35 cellular contexts compared by ENCODE assay signal in the genomic region with DNA sequence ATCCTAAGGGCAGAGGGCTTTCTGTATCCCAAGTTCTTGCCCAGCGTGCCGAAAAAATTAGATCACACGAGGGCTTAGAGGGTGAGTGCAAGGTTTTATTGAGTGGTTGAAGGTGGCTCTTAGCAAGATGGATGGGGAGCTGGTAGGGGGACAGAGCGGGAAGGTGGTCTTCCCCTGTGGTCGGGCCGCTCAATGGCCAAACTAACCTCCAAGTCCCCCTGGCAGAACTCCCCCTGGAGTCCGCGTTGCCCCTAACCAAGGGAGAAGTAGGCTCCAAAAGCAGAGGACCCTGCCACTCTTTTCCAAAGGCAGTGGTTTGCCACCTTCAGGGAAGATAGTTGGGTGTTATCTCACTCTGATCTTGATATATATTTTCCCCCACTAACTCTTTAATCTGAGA.
"Had no signal": no experiment of that assay in that cellular context is flagged by ENCODE, and none has a peak within 500 bp of the region (broad histone marks: within the 10 kb centered on the region; RNA-seq: fewer than 3 reads in every experiment).

No MANE protein-coding gene starts in this region.

- H3K9me3 Mint-ChIP-seq: activated B cell treated with CpG ODN at 0.5 μM for 24 hours; activated CD4-positive, alpha-beta memory T cell treated with anti-CD3 and anti-CD28 coated beads for 36 hours; activated CD4-positive, alpha-beta T cell treated with anti-CD3 and anti-CD28 coated beads, Interleukin-2, amount 10 ng/mL, durations not matched to agents 24 days and 14 days; activated CD8-positive, alpha-beta T cell treated with anti-CD3 and anti-CD28 coated beads for 36 hours; activated naive CD8-positive, alpha-beta T cell treated with anti-CD3 and anti-CD28 coated beads for 36 hours; activated T-cell treated with anti-CD3 and anti-CD28 coated beads, Interleukin-2, amount 50 U/mL, for 4 hours; activated T-helper 1 cell treated with anti-CD3 and anti-CD28 coated beads, Interleukin-12 subunit alpha, Interleukin-12 subunit beta, Interleukin-2, Interleukin-4 antibody, amounts not matched to agents 30 ng/mL and 10 ng/mL and 1 ng/mL, durations not matched to agents 14 hours and 24 hours and 36 hours; T-helper 1 cell treated with Interleukin-12 subunit alpha and Interleukin-12 subunit beta and Interleukin-4 antibody, amounts not matched to agents 30 μg/mL and 1 μg/mL, for 36 hours; T-helper 2 cell treated with Interferon-gamma antibody and Interleukin-4, amounts not matched to agents 5 μg/mL and 100 μg/mL, for 36 hours had no signal

- H3K36me3 Mint-ChIP-seq: activated CD4-positive, alpha-beta memory T cell treated with anti-CD3 and anti-CD28 coated beads for 36 hours; activated naive CD4-positive, alpha-beta T cell treated with anti-CD3 and anti-CD28 coated beads, Interleukin-2, amount 50 U/mL, for 72 hours; activated naive CD8-positive, alpha-beta T cell treated with anti-CD3 and anti-CD28 coated beads for 36 hours had no signal

- H3K27me3 Mint-ChIP-seq: activated B cell treated with CpG ODN at 0.5 μM for 24 hours; activated CD4-positive, alpha-beta memory T cell treated with anti-CD3 and anti-CD28 coated beads for 36 hours; activated CD4-positive, alpha-beta T cell treated with anti-CD3 and anti-CD28 coated beads, Interleukin-2, amount 10 ng/mL, durations not matched to agents 24 days and 14 days; activated CD8-positive, alpha-beta T cell treated with anti-CD3 and anti-CD28 coated beads for 36 hours; activated naive CD8-positive, alpha-beta T cell treated with anti-CD3 and anti-CD28 coated beads for 36 hours; activated T-helper 17 cell treated with anti-CD3 and anti-CD28 coated beads, Interleukin-2, amount 50 U/mL, for 72 hours had no signal

- H3K27ac Mint-ChIP-seq: activated B cell treated with CpG ODN at 0.5 μM for 24 hours; activated CD4-positive, alpha-beta memory T cell treated with anti-CD3 and anti-CD28 coated beads for 36 hours; activated CD4-positive, alpha-beta T cell treated with anti-CD3 and anti-CD28 coated beads, Interleukin-2, amount 10 ng/mL, durations not matched to agents 24 days and 14 days; activated CD8-positive, alpha-beta T cell treated with anti-CD3 and anti-CD28 coated beads for 36 hours; activated naive CD4-positive, alpha-beta T cell treated with anti-CD3 and anti-CD28 coated beads, Interleukin-2, amount 50 U/mL, for 72 hours; activated naive CD8-positive, alpha-beta T cell treated with anti-CD3 and anti-CD28 coated beads for 36 hours; activated T-cell treated with anti-CD3 and anti-CD28 coated beads, Interleukin-2, amount 50 U/mL, for 72 hours; activated T-helper 1 cell treated with anti-CD3 and anti-CD28 coated beads, Interleukin-12 subunit alpha, Interleukin-12 subunit beta, Interleukin-2, Interleukin-4 antibody, amounts not matched to agents 30 ng/mL and 10 ng/mL and 1 ng/mL, durations not matched to agents 14 hours and 24 hours and 36 hours; activated T-helper 17 cell treated with anti-CD3 and anti-CD28 coated beads, Interleukin-2, amount 50 U/mL, for 72 hours; T-helper 1 cell treated with Interleukin-12 subunit alpha and Interleukin-12 subunit beta and Interleukin-4 antibody, amounts not matched to agents 30 μg/mL and 1 μg/mL, for 36 hours; T-helper 2 cell treated with Interferon-gamma antibody and Interleukin-4, amounts not matched to agents 5 μg/mL and 100 μg/mL, for 36 hours had no signal

- H3K4me3 ChIP-seq: adrenal gland, body of pancreas, breast epithelium had no signal

- H3K36me3 ChIP-seq: adrenal gland, brain microvascular endothelial cell, breast epithelium had no signal

- H3K4me1 Mint-ChIP-seq: activated B cell treated with CpG ODN at 0.5 μM for 24 hours; activated CD4-positive, alpha-beta T cell treated with anti-CD3 and anti-CD28 coated beads, Interleukin-2, amount 10 ng/mL, durations not matched to agents 24 days and 14 days; activated naive CD8-positive, alpha-beta T cell treated with anti-CD3 and anti-CD28 coated beads for 36 hours; activated T-helper 17 cell treated with anti-CD3 and anti-CD28 coated beads, Interleukin-2, amount 50 U/mL, for 72 hours had no signal

- H3K27ac ChIP-seq: adrenal gland, body of pancreas, brain microvascular endothelial cell, breast epithelium, VCaP had no signal

- H3K4me3 Mint-ChIP-seq: activated B cell treated with CpG ODN at 0.5 μM for 24 hours; activated CD4-positive, alpha-beta memory T cell treated with anti-CD3 and anti-CD28 coated beads for 36 hours; activated CD4-positive, alpha-beta T cell treated with anti-CD3 and anti-CD28 coated beads, Interleukin-2, amount 10 ng/mL, durations not matched to agents 24 days and 14 days; activated CD8-positive, alpha-beta T cell treated with anti-CD3 and anti-CD28 coated beads for 36 hours; activated naive CD8-positive, alpha-beta T cell treated with anti-CD3 and anti-CD28 coated beads for 36 hours; activated T-cell treated with anti-CD3 and anti-CD28 coated beads, Interleukin-2, amount 50 U/mL, for 4 hours; activated T-cell treated with anti-CD3 and anti-CD28 coated beads, Interleukin-2, amount 50 U/mL, for 72 hours; activated T-helper 1 cell treated with anti-CD3 and anti-CD28 coated beads, Interleukin-12 subunit alpha, Interleukin-12 subunit beta, Interleukin-2, Interleukin-4 antibody, amounts not matched to agents 30 ng/mL and 10 ng/mL and 1 ng/mL, durations not matched to agents 14 hours and 24 hours and 36 hours; activated T-helper 17 cell treated with anti-CD3 and anti-CD28 coated beads, Interleukin-2, amount 50 U/mL, for 72 hours; T-helper 1 cell treated with Interleukin-12 subunit alpha and Interleukin-12 subunit beta and Interleukin-4 antibody, amounts not matched to agents 30 μg/mL and 1 μg/mL, for 36 hours; T-helper 2 cell treated with Interferon-gamma antibody and Interleukin-4, amounts not matched to agents 5 μg/mL and 100 μg/mL, for 36 hours had no signal

- ATAC-seq: activated CD8-positive, alpha-beta T cell treated with anti-CD3 and anti-CD28 coated beads for 36 hours; activated naive CD4-positive, alpha-beta T cell treated with anti-CD3 and anti-CD28 coated beads, Interleukin-2, amount 50 U/mL, for 72 hours; activated T-cell treated with anti-CD3 and anti-CD28 coated beads, Interleukin-2, amount 50 U/mL, for 4 hours; activated T-cell treated with anti-CD3 and anti-CD28 coated beads, Interleukin-2, amount 50 U/mL, for 72 hours; activated T-helper 17 cell treated with anti-CD3 and anti-CD28 coated beads, Interleukin-2, amount 50 U/mL, for 72 hours; body of pancreas had no signal

- H3K9me3 ChIP-seq: adrenal gland, body of pancreas, breast epithelium had no signal

- H3K4me1 ChIP-seq: adrenal gland, breast epithelium had no signal

- DNase-seq: activated B cell treated with CpG ODN at 0.5 μM for 24 hours; activated CD4-positive, alpha-beta memory T cell treated with anti-CD3 and anti-CD28 coated beads for 36 hours; activated CD4-positive, alpha-beta T cell treated with anti-CD3 and anti-CD28 coated beads for 4 hours; activated CD4-positive, alpha-beta T cell treated with anti-CD3 and anti-CD28 coated beads, Interleukin-2, amount 10 ng/mL, durations not matched to agents 24 days and 14 days; activated CD4-positive, alpha-beta T cell treated with anti-CD3 and anti-CD28 coated beads, Interleukin-2, amount 50 U/mL, for 1 hour; activated CD4-positive, alpha-beta T cell treated with anti-CD3 and anti-CD28 coated beads, Interleukin-2, amount 50 U/mL, for 4 hours; activated CD4-positive, CD25-positive, alpha-beta regulatory T cell treated with anti-CD3 and anti-CD28 coated beads, Interleukin-2, amount 50 U/mL, for 72 hours; activated CD8-positive, alpha-beta memory T cell treated with anti-CD3 and anti-CD28 coated beads, Interleukin-2, amount 50 U/mL, for 4 hours; activated CD8-positive, alpha-beta T cell treated with anti-CD3 and anti-CD28 coated beads for 36 hours; activated effector memory CD4-positive, alpha-beta T cell treated with anti-CD3 and anti-CD28 coated beads, Interleukin-2, amount 50 U/mL, for 16 hours; activated gamma-delta T cell treated with Interleukin-2 at 50 U/mL for 16 hours; activated naive CD4-positive, alpha-beta T cell; activated naive CD4-positive, alpha-beta T cell treated with anti-CD3 and anti-CD28 coated beads, Interleukin-2, amount 50 U/mL, for 16 hours; activated naive CD8-positive, alpha-beta T cell treated with anti-CD3 and anti-CD28 coated beads for 36 hours; activated T-cell treated with anti-CD3 and anti-CD28 coated beads for 4 hours; activated T-cell treated with anti-CD3 and anti-CD28 coated beads, Interleukin-2, amount 50 U/mL, for 1 hour; activated T-cell treated with anti-CD3 and anti-CD28 coated beads, Interleukin-2, amount 50 U/mL, for 4 hours; activated T-cell treated with anti-CD3 and anti-CD28 coated beads, Interleukin-2, amount 50 U/mL, for 72 hours; adrenal gland; amniotic stem cell; aorta; body of pancreas; brain microvascular endothelial cell; central memory CD4-positive, alpha-beta T cell; SW 1271; T-helper 1 cell; T-helper 2 cell; T-helper 9 cell had no signal

- H3K27me3 ChIP-seq: adrenal gland, body of pancreas, brain microvascular endothelial cell, breast epithelium had no signal
